ENCODE assay signal across 1 cellular context in the genomic region with DNA sequence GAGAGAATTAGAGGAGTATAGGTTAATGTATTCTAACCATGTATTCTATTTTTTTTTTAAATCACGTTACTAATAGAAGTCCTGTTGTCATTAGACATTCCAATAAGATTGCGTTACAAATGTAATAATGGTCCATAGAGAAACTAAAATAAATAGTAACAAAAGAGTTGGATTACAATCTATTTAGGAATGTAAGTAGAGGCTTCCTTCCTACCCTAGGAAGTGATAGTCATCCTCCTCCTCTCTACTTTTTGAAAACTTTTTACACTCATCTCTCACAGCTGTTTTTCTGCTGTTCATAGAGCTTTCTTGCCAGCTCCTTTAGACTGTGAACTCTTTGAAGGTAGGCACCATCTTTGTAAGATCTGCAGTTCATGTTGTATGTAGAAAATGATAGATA.
TF ChIP-seq lines count a peak whose summit lies in the region.

No MANE protein-coding gene starts in this region.

TF ChIP-seq in IMR-90, 13 proteins besides CTCF, POLR2A, EP300 and RAD21:
- TF ChIP-seq FOS (IDR thresholded peaks at IDR 0.05; ENCODE audit: low read depth, low read length) (0 out of 2 replicates have a peak, but pooled peaks have one; percentile 45), BHLHE40 (IDR thresholded peaks at IDR 0.05; ENCODE audit: low read depth, low read length) (peak; percentile 82), CEBPB (IDR thresholded peaks at IDR 0.05; ENCODE audit: low read depth, low read length) (peak; percentile 58; the same call in 1 of the 2 replicates), SMC3 (IDR thresholded peaks at IDR 0.05; ENCODE audit: low read depth, low read length) (no peak)
